29 cellular contexts compared by ENCODE assay signal in the genomic region with DNA sequence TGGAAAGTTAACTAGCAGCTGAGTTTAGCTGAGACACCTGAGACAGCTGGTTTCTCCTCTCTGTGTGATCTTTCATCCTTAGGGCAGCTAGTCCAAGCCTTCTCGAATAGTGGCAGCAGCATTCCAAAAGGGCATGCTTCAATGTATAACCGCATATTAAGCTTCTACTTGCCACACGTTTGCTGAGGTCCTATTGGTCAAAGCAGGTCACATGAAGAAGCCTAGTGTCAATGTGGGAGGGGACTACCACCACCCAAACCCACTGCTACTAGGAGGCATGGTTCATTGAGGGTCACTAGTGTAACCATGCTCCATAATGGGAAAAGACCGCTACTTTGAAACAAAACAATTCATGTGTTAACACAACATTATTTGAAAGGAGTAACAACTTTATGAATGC.
"Had no signal": no experiment of that assay in that cellular context is flagged by ENCODE, and none has a peak within 500 bp of the region (broad histone marks: within the 10 kb centered on the region; RNA-seq: fewer than 3 reads in every experiment).

No MANE protein-coding gene starts in this region.

- H3K36me3 ChIP-seq: ascending aorta, SJCRH30 had no signal

- ATAC-seq: activated CD4-positive, alpha-beta T cell treated with anti-CD3 and anti-CD28 coated beads for 36 hours; activated CD4-positive, CD25-positive, alpha-beta regulatory T cell treated with anti-CD3 and anti-CD28 coated beads, Interleukin-2, amount 50 U/mL, for 24 hours; activated CD8-positive, alpha-beta T cell treated with anti-CD3 and anti-CD28 coated beads, Interleukin-2, amount 10 ng/mL, durations not matched to agents 7 days and 5 days; body of pancreas; Panc1 had no signal

- DNase-seq: activated CD4-positive, alpha-beta T cell treated with anti-CD3 and anti-CD28 coated beads for 36 hours; activated CD4-positive, alpha-beta T cell treated with anti-CD3 and anti-CD28 coated beads, Interleukin-2, amount 10 ng/mL, durations not matched to agents 7 days and 5 days; activated CD4-positive, alpha-beta T cell treated with anti-CD3 and anti-CD28 coated beads, Interleukin-2, amount 50 U/mL, for 48 hours; activated CD8-positive, alpha-beta T cell treated with anti-CD3 and anti-CD28 coated beads, Interleukin-2, amount 10 ng/mL, durations not matched to agents 7 days and 5 days; activated gamma-delta T cell; activated naive CD4-positive, alpha-beta T cell treated with Interleukin-2 at 50 U/mL for 16 hours; activated naive CD8-positive, alpha-beta T cell treated with anti-CD3 and anti-CD28 coated beads, Interleukin-2, amount 10 ng/mL, durations not matched to agents 7 days and 5 days; activated T-cell treated with anti-CD3 and anti-CD28 coated beads, Interleukin-2, amount 50 U/mL, for 24 hours; amygdala; body of pancreas; caudate nucleus; cerebellar nuclear complex; Karpas-422; MM.1S; MV-4-11; NCI-H1092; NCI-H1436 treated with DMSO at 0.1 percent for 48 hours; NCI-H1694 treated with DMSO at 0.1 percent for 48 hours; NCI-H2029; NCI-H345; NCI-H524 treated with DMSO at 0.1 percent for 48 hours; SHP77; SK-N-SH had no signal

- H3K27ac ChIP-seq: ascending aorta, body of pancreas, SJCRH30 had no signal

- H3K9ac ChIP-seq: SK-N-SH had no signal

- FAIRE-seq: bronchial epithelial cell, TTC549 had no signal

- H3K27me3 ChIP-seq: ascending aorta, body of pancreas, SJCRH30 had no signal

- H3K4me1 ChIP-seq: ascending aorta, body of pancreas, SJCRH30 had no signal

- H3K4me2 ChIP-seq: SK-N-SH had no signal

- H3K4me3 ChIP-seq: ascending aorta, body of pancreas, SJCRH30 had no signal
